ENCODE assay signal across 16 cellular contexts in genomic region chr10:43226441-43226840, GRCh38. TPM values are rescaled to one million over a fixed set of nuclear protein-coding genes. Genes with fewer than 3 reads are reported as not detected.
DNase-seq lines count a peak whose midpoint lies in the region; ATAC-seq and TF ChIP-seq lines count a peak whose summit lies in the region.
"Had no signal": no experiment of that assay in that cellular context is flagged by ENCODE, and none has a peak within 500 bp of the region (broad histone marks: within the 10 kb centered on the region; RNA-seq: fewer than 3 reads in every experiment).

No MANE protein-coding gene starts in this region.

- H3K27ac Mint-ChIP-seq in natural killer cell (peak overlapping the region in 1 of 2 donors; percentile 77), HFFc6 (no peak overlapping the region)
- H3K27ac Mint-ChIP-seq: CD4-positive, alpha-beta T cell had no signal

- H4K20me1 ChIP-seq in BLaER1 treated with 17β-estradiol and CSF1 and Interleukin-3, amounts not matched to agents 10 nM and 100 nM = peaks cover 0 to 23% (median 0%) of the 10 kb centered on the region in 11 experiments; a peak in 3 of 22 replicates

- DNase-seq in activated CD4-positive, alpha-beta T cell treated with anti-CD3 and anti-CD28 coated beads for 48 hours = peak; percentile 1
- no peak for DNase-seq in activated CD4-positive, alpha-beta T cell treated with anti-CD3 and anti-CD28 coated beads, Interleukin-2, amount 50 U/mL, for 4 hours
- DNase-seq in colonic mucosa (peak; percentile 6), natural killer cell (peak; percentile 7), cerebellar cortex (ENCODE audit: low spot score) (no peak), HFFc6 (no peak), NCI-H510A treated with DMSO at 0.1 percent for 48 hours (lab: John Stamatoyannopoulos, UW) (no peak)
- DNase-seq: NCI-H1694 treated with DMSO at 0.1 percent for 48 hours, NCI-H510A, SHP77 treated with DMSO at 0.1 percent for 48 hours, T-helper 9 cell had no signal

- no peak for TF ChIP-seq CTCF in colonic mucosa (IDR thresholded peaks at IDR 0.05)
- no peak for TF ChIP-seq CTCF in natural killer cell (IDR thresholded peaks at IDR 0.05)
- TF ChIP-seq CTCF in HFFc6 (IDR thresholded peaks at IDR 0.05) = no peak

- H3K9me3 ChIP-seq in BLaER1 treated with 17β-estradiol and CSF1 and Interleukin-3, amounts not matched to agents 10 nM and 100 nM (replicated peaks in 1 of 11) = no peaks in the 10 kb centered on the region
- H3K9me3 ChIP-seq in colonic mucosa = no peaks in the 10 kb centered on the region
- H3K9me3 ChIP-seq: vagina had no signal

- peaks cover 17 to 36% (median 22%) of the 10 kb centered on the region in 11 experiments for H3K27me3 ChIP-seq in BLaER1 treated with 17β-estradiol and CSF1 and Interleukin-3, amounts not matched to agents 10 nM and 100 nM
- H3K27me3 ChIP-seq in colonic mucosa = peaks cover 20% of the 10 kb centered on the region

- peak overlapping the region in 2 of 11 experiments; percentile 39 to 43; a peak in 3 of 22 replicates for H3K9ac ChIP-seq in BLaER1 treated with 17β-estradiol and CSF1 and Interleukin-3, amounts not matched to agents 10 nM and 100 nM
- no peak overlapping the region for H3K9ac ChIP-seq in colonic mucosa (ENCODE audit: low read depth in 2 of 2, low read length in 2 of 2)

- H3K4me1 ChIP-seq in BLaER1 treated with 17β-estradiol and CSF1 and Interleukin-3, amounts not matched to agents 10 nM and 100 nM = peaks cover 50 to 83% (median 77%) of the 10 kb centered on the region in 10 experiments
- H3K4me1 ChIP-seq in colonic mucosa = no peaks in the 10 kb centered on the region

- intact Hi-C loops in colonic mucosa (cut with DNase I) (no loop called here), natural killer cell (cut with micrococcal nuclease) (no loop called here)

- H3K27ac ChIP-seq in BLaER1 treated with 17β-estradiol and CSF1 and Interleukin-3, amounts not matched to agents 10 nM and 100 nM = peak overlapping the region in 5 of 11 experiments; percentile 13 to 67 (median 59); a peak in 9 of 22 replicates
- H3K27ac ChIP-seq in colonic mucosa = no peak overlapping the region
- H3K27ac ChIP-seq: vagina had no signal

- H3K4me3 Mint-ChIP-seq in natural killer cell (no peak overlapping the region), HFFc6 (no peak overlapping the region)

- H3K27me3 Mint-ChIP-seq in natural killer cell (ENCODE audit: low read depth in 2 of 2) = peaks cover 0 to 5% of the 10 kb centered on the region in 2 donors
- peaks cover 30% of the 10 kb centered on the region for H3K27me3 Mint-ChIP-seq in HFFc6 (ENCODE audit: insufficient read depth)

- H3K4me1 Mint-ChIP-seq in natural killer cell (peaks cover 30 to 76% of the 10 kb centered on the region in 2 donors), HFFc6 (ENCODE audit: low read depth) (no peaks in the 10 kb centered on the region)

- H3K36me3 Mint-ChIP-seq in natural killer cell (no peaks in the 10 kb centered on the region), HFFc6 (ENCODE audit: low read depth) (no peaks in the 10 kb centered on the region)

- peak overlapping the region; percentile 76 to 99 (median 98) for H3K4me2 ChIP-seq in BLaER1 treated with 17β-estradiol and CSF1 and Interleukin-3, amounts not matched to agents 10 nM and 100 nM

- ATAC-seq in natural killer cell = no peak

- H3K36me3 ChIP-seq in BLaER1 treated with 17β-estradiol and CSF1 and Interleukin-3, amounts not matched to agents 10 nM and 100 nM = no peaks in the 10 kb centered on the region
- no peaks in the 10 kb centered on the region for H3K36me3 ChIP-seq in colonic mucosa
- H3K36me3 ChIP-seq: vagina had no signal

- H3K4me3 ChIP-seq in BLaER1 treated with 17β-estradiol and CSF1 and Interleukin-3, amounts not matched to agents 10 nM and 100 nM = no peak overlapping the region
- no peak overlapping the region for H3K4me3 ChIP-seq in colonic mucosa
- H3K4me3 ChIP-seq: vagina had no signal

- no peaks in the 10 kb centered on the region for H3K9me3 Mint-ChIP-seq in natural killer cell
- no peaks in the 10 kb centered on the region for H3K9me3 Mint-ChIP-seq in HFFc6
- H3K9me3 Mint-ChIP-seq: CD4-positive, alpha-beta T cell; stimulated activated naive CD8-positive, alpha-beta T cell treated with anti-CD3 and anti-CD28 coated beads, Interleukin-15, amount 100 ng/mL, for 72 hours had no signal

RNA-seq across cellular contexts. Expression of gene RASGEF1A, which starts 40.4 kb away (rescaled TPM):
- total RNA-seq in colonic mucosa = 1 to 10 TPM; 1.0 to 1.9 TPM
- 10 to 100 TPM in 2 of 3 donors, 1 to 10 TPM in 1; 9.3 to 12.9 (median 10.9) TPM for total RNA-seq in natural killer cell
- not detected for total RNA-seq in HFFc6 (2021; fragmentation: NEBNext Ultra II Directional; extraction: Animal tissue kit (Norgen Biotek cat#: 25700))
- total RNA-seq: Daoy had no signal

Comparison
In these comparisons a context has a peak if more than half of its experiments do, and no peak if none do; other contexts are left out.
1. DNase-seq: peak in activated CD4-positive, alpha-beta T cell treated with anti-CD3 and anti-CD28 coated beads for 48 hours (single experiment), colonic mucosa (single experiment) and natural killer cell (single experiment); none in activated CD4-positive, alpha-beta T cell treated with anti-CD3 and anti-CD28 coated beads, Interleukin-2, amount 50 U/mL, for 4 hours (0 of 2), cerebellar cortex (single experiment), HFFc6 (single experiment) and NCI-H510A treated with DMSO at 0.1 percent for 48 hours (single experiment).